ENCODE assay signal across 22 cellular contexts in the genomic region with DNA sequence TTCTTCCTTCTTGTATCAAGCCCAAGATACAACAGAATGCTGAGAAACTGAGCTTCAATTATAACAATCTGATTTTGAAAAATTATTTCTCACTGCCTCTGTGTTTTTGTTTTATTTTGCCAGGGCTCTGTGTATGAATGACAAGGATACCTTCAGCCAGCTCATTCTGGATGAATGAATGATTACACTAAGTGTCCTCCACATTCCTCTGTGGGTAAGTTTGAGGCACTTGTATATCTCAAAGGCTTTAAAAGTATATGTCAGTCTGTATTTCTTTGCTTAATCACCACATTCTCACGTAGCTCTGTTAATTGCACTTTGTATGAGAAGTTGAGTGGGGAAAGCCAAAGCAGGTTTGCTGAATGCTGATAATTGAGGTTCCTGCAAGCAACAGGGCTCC.
A peak's percentile ranks its signal among the peaks of the same experiment; 100 is the strongest.
DNase-seq lines count a peak whose midpoint lies in the region; ATAC-seq, FAIRE-seq and TF ChIP-seq lines count a peak whose summit lies in the region.
"Had no signal": no experiment of that assay in that cellular context is flagged by ENCODE, and none has a peak within 500 bp of the region (broad histone marks: within the 10 kb centered on the region; RNA-seq: fewer than 3 reads in every experiment).

No MANE protein-coding gene starts in this region.

- H3K9me3 Mint-ChIP-seq in astrocyte (ENCODE audit: unreplicated experiment) = peaks cover 3% of the 10 kb centered on the region

- peak overlapping the region; percentile 2 for H3K4me2 ChIP-seq in astrocyte (ENCODE audit: low read length)
- H3K4me2 ChIP-seq in MM.1S (ENCODE audit: low read depth, low read length) = no peak overlapping the region
- no peak overlapping the region for H3K4me2 ChIP-seq in GM23248 (ENCODE audit: unreplicated experiment)

- peaks cover 17% of the 10 kb centered on the region for H3K4me1 ChIP-seq in astrocyte (ENCODE audit: insufficient read depth, low read length)
- H3K4me1 ChIP-seq in left lung = no peaks in the 10 kb centered on the region
- H3K4me1 ChIP-seq in MM.1S (ENCODE audit: low read length) = no peaks in the 10 kb centered on the region
- peaks cover 22% of the 10 kb centered on the region for H3K4me1 ChIP-seq in GM23248 (ENCODE audit: insufficient read depth)
- H3K4me1 ChIP-seq: BE2C had no signal

- TF ChIP-seq CTCF in astrocyte (IDR thresholded peaks at IDR 0.05; ENCODE audit: insufficient read depth, low read depth, low read length) (no peak), left lung (IDR thresholded peaks at IDR 0.05) (no peak), MM.1S (IDR thresholded peaks at IDR 0.05; ENCODE audit: low read length) (no peak)

- peak; percentile 4 for DNase-seq in ACHN
- peak; percentile 7 for DNase-seq in LHCN-M2 (ENCODE audit: low read depth)
- DNase-seq in astrocyte (ENCODE audit: low read depth) = no peak
- DNase-seq in left lung = no peak
- DNase-seq in NCI-H1694 treated with DMSO at 0.1 percent for 48 hours (lab: John Stamatoyannopoulos, UW) = no peak
- DNase-seq in anterior cingulate cortex (lab: John Stamatoyannopoulos, UW) = no peak
- DNase-seq in MM.1S = no peak
- no peak for DNase-seq in GM23248
- DNase-seq: BE2C, DMS79, GOT3, HCEC 1CT, Karpas-422, MG63, NCI-H1105, NCI-H2081 treated with DMSO at 0.1 percent for 48 hours, NCI-H2171 treated with DMSO at 0.1 percent for 48 hours, NCI-H446, NCI-H526 treated with DMSO at 0.1 percent for 48 hours, Right ventricle myocardium superior had no signal

- FAIRE-seq in astrocyte (lab: Jason Lieb, UNC) = no peak
- FAIRE-seq: A204.1, GM12878 had no signal

- peaks cover 44% of the 10 kb centered on the region for H3K4me1 Mint-ChIP-seq in astrocyte (ENCODE audit: low read depth, unreplicated experiment)

- no peak overlapping the region for H3K4me3 Mint-ChIP-seq in astrocyte (ENCODE audit: unreplicated experiment)

- no peak overlapping the region for H3K4me3 ChIP-seq in astrocyte (ENCODE audit: insufficient read depth, low read depth, low read length)
- no peak overlapping the region for H3K4me3 ChIP-seq in left lung
- no peak overlapping the region for H3K4me3 ChIP-seq in MM.1S (ENCODE audit: low read length)
- no peak overlapping the region for H3K4me3 ChIP-seq in GM23248
- H3K4me3 ChIP-seq: GM12878, MG63 had no signal

- no peaks in the 10 kb centered on the region for H3K36me3 ChIP-seq in astrocyte (ENCODE audit: insufficient read depth, low read length)
- no peaks in the 10 kb centered on the region for H3K36me3 ChIP-seq in left lung
- no peaks in the 10 kb centered on the region for H3K36me3 ChIP-seq in MM.1S (replicated peaks; ENCODE audit: insufficient read depth, low read length)
- H3K36me3 ChIP-seq in GM23248 (ENCODE audit: low read depth) = no peaks in the 10 kb centered on the region
- H3K36me3 ChIP-seq: BE2C, MG63 had no signal

- no peak overlapping the region for H2AFZ ChIP-seq in astrocyte (ENCODE audit: low read depth, low read length)
- H2AFZ ChIP-seq in MM.1S (ENCODE audit: low read length) = no peak overlapping the region
- H2AFZ ChIP-seq in GM23248 = no peak overlapping the region

- in situ Hi-C loops in ACHN (cut with HindIII; ENCODE audit: low pct_ligation_motif_present, low pct_unique_long_range_greater_than_20kb, low sequenced_read_pairs) (no loop called here), GM23248 (cut with MboI) (no loop called here)

- H3K9me3 ChIP-seq in astrocyte (ENCODE audit: insufficient read depth, low read depth, low read length) (no peaks in the 10 kb centered on the region), left lung (no peaks in the 10 kb centered on the region), MM.1S (replicated peaks; ENCODE audit: insufficient read depth, low read length) (no peaks in the 10 kb centered on the region), GM23248 (ENCODE audit: low read depth) (no peaks in the 10 kb centered on the region)
- H3K9me3 ChIP-seq: BE2C, MG63 had no signal

- H3F3A ChIP-seq in MM.1S (ENCODE audit: insufficient read depth, low read length) (no peaks in the 10 kb centered on the region), GM23248 (ENCODE audit: insufficient read depth) (no peaks in the 10 kb centered on the region)

- peak; percentile 39 for ATAC-seq in left lung
- ATAC-seq: GM12878 had no signal

- H3K36me3 Mint-ChIP-seq in astrocyte (ENCODE audit: low read depth, unreplicated experiment) = peaks cover 6% of the 10 kb centered on the region

- H3K27me3 Mint-ChIP-seq in astrocyte (ENCODE audit: low read depth, unreplicated experiment) = no peaks in the 10 kb centered on the region

- no peaks in the 10 kb centered on the region for H4K20me1 ChIP-seq in astrocyte (ENCODE audit: insufficient read depth, low read length)
- H4K20me1 ChIP-seq in MM.1S (ENCODE audit: insufficient read depth, low read length) = no peaks in the 10 kb centered on the region
- no peaks in the 10 kb centered on the region for H4K20me1 ChIP-seq in GM23248 (ENCODE audit: insufficient read depth)

- H3K27ac ChIP-seq in astrocyte (ENCODE audit: low read depth, low read length) (no peak overlapping the region), left lung (no peak overlapping the region), MM.1S (ENCODE audit: low read length) (no peak overlapping the region), GM23248 (no peak overlapping the region)

- WGBS in GM23248 (ENCODE audit: low coverage in 1 of 2, low lambda C conversion rate in 2 of 2, missing lambda C conversion rate in 2 of 2), 2 experiments = 80 to 91% methylated on average over 1 of the region's 1 CpG

- H3K79me2 ChIP-seq in astrocyte (ENCODE audit: insufficient read depth, low read length) (no peaks in the 10 kb centered on the region), MM.1S (ENCODE audit: low read length) (no peaks in the 10 kb centered on the region), GM23248 (ENCODE audit: insufficient read depth) (no peaks in the 10 kb centered on the region)

- no peaks in the 10 kb centered on the region for H3K9me2 ChIP-seq in MM.1S (replicated peaks; ENCODE audit: insufficient read depth, low read length)
- H3K9me2 ChIP-seq in GM23248 (ENCODE audit: insufficient read depth) = no peaks in the 10 kb centered on the region

- intact Hi-C loops in left lung (cut with DNase I) = no loop called here

- H3K27me3 ChIP-seq in astrocyte (ENCODE audit: insufficient read depth, low read length) (no peaks in the 10 kb centered on the region), left lung (no peaks in the 10 kb centered on the region), MM.1S (replicated peaks; ENCODE audit: insufficient read depth, low read length) (no peaks in the 10 kb centered on the region), GM23248 (replicated peaks; ENCODE audit: insufficient read depth) (no peaks in the 10 kb centered on the region)
- H3K27me3 ChIP-seq: BE2C, MG63 had no signal

- H3K27ac Mint-ChIP-seq in astrocyte (ENCODE audit: unreplicated experiment) = peak overlapping the region; percentile 70

- H3K9ac ChIP-seq in astrocyte (ENCODE audit: low read length) (no peak overlapping the region), MM.1S (ENCODE audit: low read length) (no peak overlapping the region), GM23248 (no peak overlapping the region)

Comparison
In these comparisons a context has a peak if more than half of its experiments do, and no peak if none do; other contexts are left out.
1. DNase-seq: peak in ACHN (single experiment) and LHCN-M2 (single experiment); none in astrocyte (single experiment), left lung (0 of 2), NCI-H1694 treated with DMSO at 0.1 percent for 48 hours (single experiment), anterior cingulate cortex (0 of 58), MM.1S (single experiment) and GM23248 (single experiment).